ENCODE assay signal across 1 cellular context in the genomic region with DNA sequence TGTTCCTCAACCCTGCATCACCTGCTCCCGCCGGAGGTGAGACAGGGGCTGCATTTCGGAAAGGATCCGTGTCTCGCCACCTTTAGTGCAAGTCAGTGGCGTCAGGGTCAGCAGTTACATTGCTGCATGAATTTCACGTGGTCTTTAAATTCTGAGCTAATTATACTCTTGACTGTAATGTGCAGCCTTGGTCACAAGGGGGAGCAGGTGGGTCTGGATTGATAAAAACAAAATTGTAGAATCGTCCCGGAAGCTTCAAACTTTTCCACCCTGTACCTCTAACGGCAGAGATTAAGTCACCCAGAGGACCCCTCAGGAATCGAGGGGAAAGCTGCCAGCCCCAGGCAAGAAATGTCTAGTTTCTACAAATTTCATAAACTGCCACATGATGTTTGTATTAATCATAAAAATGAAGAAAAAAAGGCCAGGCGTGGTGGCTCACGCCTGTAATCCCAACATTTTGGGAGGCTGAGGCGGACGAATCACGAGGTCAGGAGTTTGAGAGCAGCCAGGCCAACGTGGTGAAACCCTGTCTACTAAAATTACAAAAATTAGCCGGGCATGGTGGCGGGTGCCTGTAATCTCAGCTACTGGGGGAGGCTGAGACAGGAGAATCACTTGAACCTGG.
TF ChIP-seq lines count a peak whose summit lies in the region.

No MANE protein-coding gene starts in this region.

TF ChIP-seq in GM12878, 131 proteins besides CTCF, POLR2A, EP300 and RAD21 (continued from another document):
- TF ChIP-seq, protein P1, sequence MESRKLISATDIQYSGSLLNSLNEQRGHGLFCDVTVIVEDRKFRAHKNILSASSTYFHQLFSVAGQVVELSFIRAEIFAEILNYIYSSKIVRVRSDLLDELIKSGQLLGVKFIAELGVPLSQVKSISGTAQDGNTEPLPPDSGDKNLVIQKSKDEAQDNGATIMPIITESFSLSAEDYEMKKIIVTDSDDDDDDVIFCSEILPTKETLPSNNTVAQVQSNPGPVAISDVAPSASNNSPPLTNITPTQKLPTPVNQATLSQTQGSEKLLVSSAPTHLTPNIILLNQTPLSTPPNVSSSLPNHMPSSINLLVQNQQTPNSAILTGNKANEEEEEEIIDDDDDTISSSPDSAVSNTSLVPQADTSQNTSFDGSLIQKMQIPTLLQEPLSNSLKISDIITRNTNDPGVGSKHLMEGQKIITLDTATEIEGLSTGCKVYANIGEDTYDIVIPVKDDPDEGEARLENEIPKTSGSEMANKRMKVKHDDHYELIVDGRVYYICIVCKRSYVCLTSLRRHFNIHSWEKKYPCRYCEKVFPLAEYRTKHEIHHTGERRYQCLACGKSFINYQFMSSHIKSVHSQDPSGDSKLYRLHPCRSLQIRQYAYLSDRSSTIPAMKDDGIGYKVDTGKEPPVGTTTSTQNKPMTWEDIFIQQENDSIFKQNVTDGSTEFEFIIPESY (IDR thresholded peaks at IDR 0.05): no peak
- TF ChIP-seq WRNIP1 (IDR thresholded peaks at IDR 0.05; ENCODE audit: borderline replicate concordance, low read depth, low read length) (no peak), NBN (IDR thresholded peaks at IDR 0.05) (0 out of 2 replicates have a peak, but pooled peaks have one; percentile 35), PAX8 (IDR thresholded peaks at IDR 0.05) (no peak), STAT3 (IDR thresholded peaks at IDR 0.05; ENCODE audit: low read depth, low read length) (no peak), MEF2A (IDR thresholded peaks at IDR 0.05; ENCODE audit: insufficient read depth, low read depth, low read length) (0 out of 2 replicates have a peak, but pooled peaks have one; percentile 52), SREBF2 (IDR thresholded peaks at IDR 0.05; ENCODE audit: low read length) (no peak), POU2F2 (IDR thresholded peaks at IDR 0.05; ENCODE audit: borderline replicate concordance, low read depth, low read length) (0 out of 3 replicates have a peak, but pooled peaks have one; percentile 47), ATF7 (IDR thresholded peaks at IDR 0.05; ENCODE audit: low read depth) (peak; percentile 50; the same call in 1 of the 2 replicates), YY1 (IDR thresholded peaks at IDR 0.05; ENCODE audit: low read depth, low read length) (0 out of 2 replicates have a peak, but pooled peaks have one; percentile 39), HDAC2 (IDR thresholded peaks at IDR 0.05) (no peak), BACH1 (IDR thresholded peaks at IDR 0.05; ENCODE audit: borderline replicate concordance) (no peak), CBFB (IDR thresholded peaks at IDR 0.05; ENCODE audit: low read depth) (no peak), LARP7 (IDR thresholded peaks at IDR 0.05) (no peak), RAD51 (IDR thresholded peaks at IDR 0.05) (peak; percentile 41), MTA2 (IDR thresholded peaks at IDR 0.05; ENCODE audit: low read depth) (0 out of 2 replicates have a peak, but pooled peaks have one; percentile 11), ZNF274 (IDR thresholded peaks at IDR 0.05; ENCODE audit: insufficient read depth, insufficient read length) (no peak), SMC3 (IDR thresholded peaks at IDR 0.05; ENCODE audit: borderline replicate concordance, low read length) (peak; percentile 78), CREM (IDR thresholded peaks at IDR 0.05; ENCODE audit: low read depth) (no peak)
- TF ChIP-seq, protein P2, sequence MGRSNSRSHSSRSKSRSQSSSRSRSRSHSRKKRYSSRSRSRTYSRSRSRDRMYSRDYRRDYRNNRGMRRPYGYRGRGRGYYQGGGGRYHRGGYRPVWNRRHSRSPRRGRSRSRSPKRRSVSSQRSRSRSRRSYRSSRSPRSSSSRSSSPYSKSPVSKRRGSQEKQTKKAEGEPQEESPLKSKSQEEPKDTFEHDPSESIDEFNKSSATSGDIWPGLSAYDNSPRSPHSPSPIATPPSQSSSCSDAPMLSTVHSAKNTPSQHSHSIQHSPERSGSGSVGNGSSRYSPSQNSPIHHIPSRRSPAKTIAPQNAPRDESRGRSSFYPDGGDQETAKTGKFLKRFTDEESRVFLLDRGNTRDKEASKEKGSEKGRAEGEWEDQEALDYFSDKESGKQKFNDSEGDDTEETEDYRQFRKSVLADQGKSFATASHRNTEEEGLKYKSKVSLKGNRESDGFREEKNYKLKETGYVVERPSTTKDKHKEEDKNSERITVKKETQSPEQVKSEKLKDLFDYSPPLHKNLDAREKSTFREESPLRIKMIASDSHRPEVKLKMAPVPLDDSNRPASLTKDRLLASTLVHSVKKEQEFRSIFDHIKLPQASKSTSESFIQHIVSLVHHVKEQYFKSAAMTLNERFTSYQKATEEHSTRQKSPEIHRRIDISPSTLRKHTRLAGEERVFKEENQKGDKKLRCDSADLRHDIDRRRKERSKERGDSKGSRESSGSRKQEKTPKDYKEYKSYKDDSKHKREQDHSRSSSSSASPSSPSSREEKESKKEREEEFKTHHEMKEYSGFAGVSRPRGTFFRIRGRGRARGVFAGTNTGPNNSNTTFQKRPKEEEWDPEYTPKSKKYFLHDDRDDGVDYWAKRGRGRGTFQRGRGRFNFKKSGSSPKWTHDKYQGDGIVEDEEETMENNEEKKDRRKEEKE (IDR thresholded peaks at IDR 0.05): no peak
- TF ChIP-seq, protein P3, sequence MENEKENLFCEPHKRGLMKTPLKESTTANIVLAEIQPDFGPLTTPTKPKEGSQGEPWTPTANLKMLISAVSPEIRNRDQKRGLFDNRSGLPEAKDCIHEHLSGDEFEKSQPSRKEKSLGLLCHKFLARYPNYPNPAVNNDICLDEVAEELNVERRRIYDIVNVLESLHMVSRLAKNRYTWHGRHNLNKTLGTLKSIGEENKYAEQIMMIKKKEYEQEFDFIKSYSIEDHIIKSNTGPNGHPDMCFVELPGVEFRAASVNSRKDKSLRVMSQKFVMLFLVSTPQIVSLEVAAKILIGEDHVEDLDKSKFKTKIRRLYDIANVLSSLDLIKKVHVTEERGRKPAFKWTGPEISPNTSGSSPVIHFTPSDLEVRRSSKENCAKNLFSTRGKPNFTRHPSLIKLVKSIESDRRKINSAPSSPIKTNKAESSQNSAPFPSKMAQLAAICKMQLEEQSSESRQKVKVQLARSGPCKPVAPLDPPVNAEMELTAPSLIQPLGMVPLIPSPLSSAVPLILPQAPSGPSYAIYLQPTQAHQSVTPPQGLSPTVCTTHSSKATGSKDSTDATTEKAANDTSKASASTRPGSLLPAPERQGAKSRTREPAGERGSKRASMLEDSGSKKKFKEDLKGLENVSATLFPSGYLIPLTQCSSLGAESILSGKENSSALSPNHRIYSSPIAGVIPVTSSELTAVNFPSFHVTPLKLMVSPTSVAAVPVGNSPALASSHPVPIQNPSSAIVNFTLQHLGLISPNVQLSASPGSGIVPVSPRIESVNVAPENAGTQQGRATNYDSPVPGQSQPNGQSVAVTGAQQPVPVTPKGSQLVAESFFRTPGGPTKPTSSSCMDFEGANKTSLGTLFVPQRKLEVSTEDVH (IDR thresholded peaks at IDR 0.05; ENCODE audit: low read depth, partially characterized antibody): no peak
- TF ChIP-seq, protein P4, sequence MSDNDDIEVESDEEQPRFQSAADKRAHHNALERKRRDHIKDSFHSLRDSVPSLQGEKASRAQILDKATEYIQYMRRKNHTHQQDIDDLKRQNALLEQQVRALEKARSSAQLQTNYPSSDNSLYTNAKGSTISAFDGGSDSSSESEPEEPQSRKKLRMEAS (IDR thresholded peaks at IDR 0.05; ENCODE audit: low read depth, low read length): 0 out of 2 replicates have a peak, but pooled peaks have one; percentile 48
TF ChIP-seq in GM12878: peak in this region for 11.
